Comparison of ENCODE assay signal across 20 cellular contexts in the genomic region with DNA sequence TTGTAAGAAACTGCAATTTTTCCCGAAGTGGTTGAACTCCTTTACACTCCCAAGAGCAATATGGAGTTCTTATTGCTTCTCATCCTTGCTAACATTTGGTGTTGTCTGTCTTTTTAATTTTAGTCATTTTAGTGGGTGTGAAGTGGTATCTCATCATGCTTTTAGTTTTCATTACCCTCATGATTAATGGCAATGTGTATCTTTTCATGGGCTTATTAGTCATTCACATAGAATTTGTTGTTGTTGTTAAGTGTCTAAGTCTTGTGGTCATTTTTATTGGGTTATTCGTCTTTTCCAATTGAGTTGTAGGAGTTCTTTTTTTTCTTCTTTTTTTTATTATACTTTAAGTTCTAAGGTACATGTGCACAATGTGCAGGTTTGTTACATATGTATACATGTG.
"Had no signal": no experiment of that assay in that cellular context is flagged by ENCODE, and none has a peak within 500 bp of the region (broad histone marks: within the 10 kb centered on the region; RNA-seq: fewer than 3 reads in every experiment).

No MANE protein-coding gene starts in this region.

- DNase-seq: activated CD4-positive, alpha-beta memory T cell treated with anti-CD3 and anti-CD28 coated beads for 36 hours; activated CD4-positive, alpha-beta T cell treated with anti-CD3 and anti-CD28 coated beads, Interleukin-2, amount 10 ng/mL, durations not matched to agents 7 days and 5 days; activated CD8-positive, alpha-beta memory T cell treated with anti-CD3 and anti-CD28 coated beads for 24 hours; activated effector memory CD4-positive, alpha-beta T cell treated with anti-CD3 and anti-CD28 coated beads, Interleukin-2, amount 50 U/mL, for 16 hours; activated naive CD4-positive, alpha-beta T cell treated with Interleukin-2 at 50 U/mL for 16 hours; activated naive CD8-positive, alpha-beta T cell treated with anti-CD3 and anti-CD28 coated beads, Interleukin-2, amount 50 U/mL, for 24 hours; activated T-cell treated with anti-CD3 and anti-CD28 coated beads, Interleukin-2, amount 50 U/mL, for 4 hours; amygdala; Kasumi-1; KBM-7; NCI-H1105 treated with DMSO at 0.1 percent for 48 hours; NCI-H1436 treated with DMSO at 0.1 percent for 48 hours; NCI-H187 treated with DMSO at 0.1 percent for 48 hours; NCI-H2081 treated with DMSO at 0.1 percent for 48 hours; NCI-H446; NCI-H524; PC-3; SIG-M5; T-helper 17 cell; T-helper 9 cell had no signal
